In genomic region chr2:178767099-178768060, GRCh38 we compare ENCODE assay signal across 20 cellular contexts. TPM values are rescaled to one million over a fixed set of nuclear protein-coding genes. Genes with fewer than 3 reads are reported as not detected.
A peak's percentile ranks its signal among the peaks of the same experiment; 100 is the strongest.
DNase-seq lines count a peak whose midpoint lies in the region; ATAC-seq and FAIRE-seq lines count a peak whose summit lies in the region.
"Had no signal": no experiment of that assay in that cellular context is flagged by ENCODE, and none has a peak within 500 bp of the region (broad histone marks: within the 10 kb centered on the region; RNA-seq: fewer than 3 reads in every experiment).

No MANE protein-coding gene starts in this region.

- no peak for FAIRE-seq in frontal cortex (lab: Jason Lieb, UNC)
- FAIRE-seq: D721Med, endometrium had no signal

- DNase-seq in NAMALWA (ENCODE audit: low spot score) (peak; percentile 12), NCI-H1436 treated with DMSO at 0.1 percent for 48 hours (lab: John Stamatoyannopoulos, UW) (peak; percentile 31), NCI-H774 (lab: John Stamatoyannopoulos, UW) (peak; percentile 63), myocyte (ENCODE audit: low read depth) (peak; percentile 72), frontal cortex (ENCODE audit: low spot score in 2 of 2) (no peak)
- DNase-seq in activated T-cell treated with anti-CD3 and anti-CD28 coated beads, Interleukin-2, amount 50 U/mL, for 1 hour, result no peak
- DNase-seq: activated CD4-positive, alpha-beta T cell treated with anti-CD3 and anti-CD28 coated beads, Interleukin-2, amount 50 U/mL, for 1 hour; activated naive CD4-positive, alpha-beta T cell treated with anti-CD3 and anti-CD28 coated beads, Interleukin-2, amount 10 ng/mL, durations not matched to agents 7 days and 5 days; amniotic stem cell; caudate nucleus; GM23248; HFFc6; NCI-H2029 treated with DMSO at 0.1 percent for 48 hours; stimulated activated CD4-positive, alpha-beta T cell treated with anti-CD3 and anti-CD28 coated beads, Interleukin-2, amount 100 ng/mL, for 24 hours; WERI-Rb-1 had no signal

- ATAC-seq in GM19351 (IDR thresholded peaks at IDR 0.05; ENCODE audit: unreplicated experiment) (no peak), GM21619 (IDR thresholded peaks at IDR 0.05; ENCODE audit: unreplicated experiment) (no peak)

RNA-seq across cellular contexts. Expression of gene TTN, which starts 39.8 kb away (rescaled TPM):
- total RNA-seq in myocyte (1,034 and 1,448 TPM in 2 replicates), frontal cortex (1.6 TPM)
- polyA plus RNA-seq in myocyte (2012), result 45.2 TPM
- total RNA-seq: GM23248, smooth muscle cell had no signal

Comparison
In these comparisons a context has a peak if more than half of its experiments do, and no peak if none do; other contexts are left out.
1. DNase-seq: peak in NAMALWA (single experiment), NCI-H1436 treated with DMSO at 0.1 percent for 48 hours (single experiment), NCI-H774 (single experiment) and myocyte (single experiment); none in activated T-cell treated with anti-CD3 and anti-CD28 coated beads, Interleukin-2, amount 50 U/mL, for 1 hour (single experiment) and frontal cortex (0 of 2).
2. RNA of gene TTN, which starts 39.8 kb away (total RNA-seq): 1,034 to 1,448 TPM in myocyte; 1.6 TPM in frontal cortex (single experiment); every median in the first group is over 100 times any median in the second.